In genomic region chr10:52951819-52952218, GRCh38 we compare ENCODE assay signal across 8 cellular contexts.
DNase-seq lines count a peak whose midpoint lies in the region; ATAC-seq and TF ChIP-seq lines count a peak whose summit lies in the region.

No MANE protein-coding gene starts in this region.

- intact Hi-C loops in PC-9 (cut with micrococcal nuclease; ENCODE audit: unreplicated experiment) (loop anchor here (10.0 kb wide), 1 partner anchor 223 kb away; no protein-coding TSS in a partner anchor), left ventricle myocardium inferior (cut with micrococcal nuclease) (no loop called here)

- H3K4me3 ChIP-seq in DOHH2 (ENCODE audit: low read length) (no peak overlapping the region), PC-9 (no peak overlapping the region), left ventricle myocardium inferior (no peak overlapping the region)

- POLR2A ChIA-PET in PC-9 (lab: Charles Lee; ENCODE audit: unreplicated experiment), result no interaction called here

- H3K79me2 ChIP-seq in DOHH2 (ENCODE audit: control insufficient read depth, low read length) (no peaks in the 10 kb centered on the region), PC-9 (ENCODE audit: low read depth) (no peaks in the 10 kb centered on the region)

- no peak overlapping the region for H3K4me2 ChIP-seq in DOHH2 (ENCODE audit: low read length)
- no peak overlapping the region for H3K4me2 ChIP-seq in PC-9

- no peaks in the 10 kb centered on the region for H3K4me1 ChIP-seq in DOHH2 (ENCODE audit: control insufficient read depth, low read length)
- no peaks in the 10 kb centered on the region for H3K4me1 ChIP-seq in PC-9 (replicated peaks; ENCODE audit: insufficient read depth)
- H3K4me1 ChIP-seq in left ventricle myocardium inferior, result no peaks in the 10 kb centered on the region

- no peak overlapping the region for H3K27ac ChIP-seq in DOHH2 (ENCODE audit: low read depth, low read length)
- H3K27ac ChIP-seq in PC-9, result no peak overlapping the region
- no peak overlapping the region for H3K27ac ChIP-seq in left ventricle myocardium inferior (replicated peaks)

- ATAC-seq in GM19328 (IDR thresholded peaks at IDR 0.05; ENCODE audit: unreplicated experiment) (peak; percentile 94), HG03159 (IDR thresholded peaks at IDR 0.05; ENCODE audit: unreplicated experiment) (peak; percentile 98)

- H3K9me2 ChIP-seq in DOHH2 (replicated peaks; ENCODE audit: control insufficient read depth, low read length) (no peaks in the 10 kb centered on the region), PC-9 (ENCODE audit: insufficient read depth) (no peaks in the 10 kb centered on the region)

- H3K27me3 ChIP-seq in DOHH2 (ENCODE audit: control insufficient read depth, low read length) (peaks cover 2% of the 10 kb centered on the region; the same call in 1 of the 2 replicates), PC-9 (ENCODE audit: insufficient read depth, low read depth) (no peaks in the 10 kb centered on the region), left ventricle myocardium inferior (ENCODE audit: low read depth) (no peaks in the 10 kb centered on the region)

- H3K36me3 ChIP-seq in DOHH2 (ENCODE audit: control insufficient read depth, low read length), result no peaks in the 10 kb centered on the region
- no peaks in the 10 kb centered on the region for H3K36me3 ChIP-seq in PC-9 (ENCODE audit: low read depth)
- H3K36me3 ChIP-seq in left ventricle myocardium inferior, result no peaks in the 10 kb centered on the region

- H2AFZ ChIP-seq in PC-9, result no peak overlapping the region

- TF ChIP-seq CTCF in DOHH2 (IDR thresholded peaks at IDR 0.05; ENCODE audit: low read depth, low read length, poor library complexity, severe bottlenecking), result peak; percentile 68
- TF ChIP-seq CTCF in PC-9 (conservative IDR thresholded peaks at IDR 0.05), result peak; percentile 56
- peak; percentile 38 for TF ChIP-seq CTCF in left ventricle myocardium inferior (IDR thresholded peaks at IDR 0.05; ENCODE audit: borderline replicate concordance)

- CTCF ChIA-PET in PC-9 (lab: Charles Lee), result no interaction called here

- no TSS peak for BruUV-seq in PC-9 (replicated peaks; lab: Mats Ljungman, UMichigan)

- DNase-seq in PC-9 (peak in 1 of 2 experiments; percentile 45), left ventricle myocardium inferior (peak; percentile 25), ureter (ENCODE audit: low spot score) (peak; percentile 59), T-helper 1 cell (no peak), AG20443 (ENCODE audit: low spot score) (no peak)

- H3F3A ChIP-seq in DOHH2 (ENCODE audit: control insufficient read depth, insufficient read depth) (no peaks in the 10 kb centered on the region), PC-9 (ENCODE audit: insufficient read depth, low read depth) (no peaks in the 10 kb centered on the region)

- H4K20me1 ChIP-seq in DOHH2 (ENCODE audit: control insufficient read depth, insufficient read depth, low read depth, low read length) (no peaks in the 10 kb centered on the region), PC-9 (ENCODE audit: insufficient read depth) (no peaks in the 10 kb centered on the region)

- no peaks in the 10 kb centered on the region for H3K9me3 ChIP-seq in DOHH2 (ENCODE audit: control insufficient read depth, insufficient read depth, low read length)
- H3K9me3 ChIP-seq in PC-9 (ENCODE audit: insufficient read depth, low read depth), result no peaks in the 10 kb centered on the region
- H3K9me3 ChIP-seq in left ventricle myocardium inferior (replicated peaks), result no peaks in the 10 kb centered on the region

Comparison
In these comparisons a context has a peak if more than half of its experiments do, and no peak if none do; other contexts are left out.
1. DNase-seq: peak in left ventricle myocardium inferior (single experiment) and ureter (single experiment); none in T-helper 1 cell (0 of 5) and AG20443 (single experiment).
2. Peak in every context shown above with its lines, with median percentiles within 50 percentile points of each other: CTCF ChIP-seq.